ENCODE assay signal across 8 cellular contexts in genomic region chr1:204248954-204249353, GRCh38. TPM values are rescaled to one million over a fixed set of nuclear protein-coding genes. Genes with fewer than 3 reads are reported as not detected.
"Had no signal": no experiment of that assay in that cellular context is flagged by ENCODE, and none has a peak within 500 bp of the region (broad histone marks: within the 10 kb centered on the region; RNA-seq: fewer than 3 reads in every experiment).

No MANE protein-coding gene starts in this region.

- DNase-seq: GM23248, GOT3, H7, IMR-90 had no signal

- H3K4me1 ChIP-seq: HAP-1 had no signal

- H3K27ac ChIP-seq: GM23248 had no signal

- H3K9me3 ChIP-seq: HAP-1 had no signal

- H3K36me3 ChIP-seq: HAP-1 had no signal

- ATAC-seq: HCT116, K562 had no signal

- H3K4me3 ChIP-seq: GM23248, HAP-1, K562 had no signal

RNA-seq across cellular contexts. Expression of gene GOLT1A, which starts 35.2 kb away (rescaled TPM):
- total RNA-seq: GM23248, H4, IMR-90, K562 had no signal

RNA-seq across cellular contexts. Expression of gene KISS1, which starts 52.7 kb away (rescaled TPM):
- total RNA-seq: GM23248, H4, H7, K562 had no signal
